12 cellular contexts compared by ENCODE assay signal in the genomic region with DNA sequence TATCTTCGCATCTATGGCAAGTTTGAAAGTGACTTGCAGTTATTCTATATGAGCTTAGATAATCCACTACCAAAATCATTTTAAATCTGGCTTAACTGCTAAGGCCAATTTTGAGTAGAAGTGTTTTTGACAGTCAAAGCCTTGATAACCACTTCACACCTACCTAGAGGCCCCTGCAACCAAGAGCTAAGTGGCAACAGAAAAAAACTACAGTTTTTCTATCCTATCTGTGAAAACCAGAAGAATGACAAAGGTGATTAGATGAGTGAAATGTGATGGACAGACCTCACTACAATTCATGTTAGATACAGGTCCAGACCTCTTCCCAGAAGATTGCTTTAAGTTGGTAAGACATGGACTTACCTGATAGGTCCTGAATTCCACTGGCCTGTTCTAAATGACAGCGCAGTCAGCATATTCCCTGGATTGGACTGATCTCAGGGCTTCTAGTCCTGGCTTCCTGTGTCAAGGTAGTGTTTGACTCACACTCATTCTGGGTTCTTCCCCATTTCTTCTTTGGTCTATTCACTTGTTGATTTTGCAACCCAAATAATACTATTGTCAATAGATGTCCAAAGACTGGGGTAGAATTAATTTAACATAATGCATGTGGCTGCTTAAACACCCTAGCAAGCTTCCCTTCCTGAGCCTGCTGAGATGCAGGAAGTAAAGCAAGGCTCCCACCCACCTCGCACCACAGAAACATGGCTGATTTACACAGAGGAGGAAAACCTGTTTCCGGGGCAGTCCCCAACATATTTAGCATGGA.
DNase-seq lines count a peak whose midpoint lies in the region; ATAC-seq and TF ChIP-seq lines count a peak whose summit lies in the region.
"Had no signal": no experiment of that assay in that cellular context is flagged by ENCODE, and none has a peak within 500 bp of the region (broad histone marks: within the 10 kb centered on the region; RNA-seq: fewer than 3 reads in every experiment).

No MANE protein-coding gene starts in this region.

- H3K4me2 ChIP-seq in neuronal stem cell (ENCODE audit: insufficient read depth, low read length, poor library complexity, severe bottlenecking) = no peak overlapping the region

- no peak overlapping the region for H3K9ac ChIP-seq in neuronal stem cell (ENCODE audit: low read depth, low read length, poor library complexity)

- H3K27ac ChIP-seq in neuronal stem cell (replicated peaks; ENCODE audit: low read length) = no peak overlapping the region
- H3K27ac ChIP-seq: heart left ventricle, thyroid gland had no signal

- no peak for TF ChIP-seq CTCF in mesothelial cell of epicardium (IDR thresholded peaks at IDR 0.05; ENCODE audit: unreplicated experiment)
- no peak for TF ChIP-seq CTCF in GM20000 (IDR thresholded peaks at IDR 0.05; ENCODE audit: extremely low read depth, missing control alignments)

- no peaks in the 10 kb centered on the region for H3K9me3 ChIP-seq in neuronal stem cell (replicated peaks in 1 of 2; ENCODE audit: control insufficient read depth in 2 of 2, insufficient read depth in 1 of 2, low read depth in 1 of 2, low read length in 2 of 2)
- H3K9me3 ChIP-seq: heart left ventricle, thyroid gland had no signal

- no peak overlapping the region for H3K4me3 Mint-ChIP-seq in mesothelial cell of epicardium

- no peak overlapping the region for H3K27ac Mint-ChIP-seq in mesothelial cell of epicardium

- no peak overlapping the region for H3K18ac ChIP-seq in neuronal stem cell (ENCODE audit: low read length)

- H3K36me3 ChIP-seq in neuronal stem cell (replicated peaks in 1 of 2; ENCODE audit: control insufficient read depth in 2 of 2, insufficient read depth in 2 of 2, low read length in 2 of 2) = no peaks in the 10 kb centered on the region
- H3K36me3 ChIP-seq: heart left ventricle, thyroid gland had no signal

- ATAC-seq in GM18502 (IDR thresholded peaks at IDR 0.05; ENCODE audit: poor library complexity, unreplicated experiment) = peak; percentile 46
- ATAC-seq in HG03039 (IDR thresholded peaks at IDR 0.05; ENCODE audit: unreplicated experiment) = peak; percentile 45

- H3K27me3 Mint-ChIP-seq in mesothelial cell of epicardium (ENCODE audit: low read depth) = no peaks in the 10 kb centered on the region

- H2BK120ac ChIP-seq in neuronal stem cell (ENCODE audit: low read depth, low read length) = no peak overlapping the region

- H3K27me3 ChIP-seq in neuronal stem cell (ENCODE audit: control insufficient read depth in 3 of 3, insufficient read depth in 3 of 3, low read depth in 1 of 3, low read length in 3 of 3) = no peaks in the 10 kb centered on the region
- H3K27me3 ChIP-seq: heart left ventricle, thyroid gland had no signal

- no peak overlapping the region for H3K4me3 ChIP-seq in neuronal stem cell (ENCODE audit: low read length in 2 of 2)
- H3K4me3 ChIP-seq: heart left ventricle, thyroid gland had no signal

- H2AK5ac ChIP-seq in neuronal stem cell (ENCODE audit: low read depth, low read length) = no peak overlapping the region

- H2BK15ac ChIP-seq in neuronal stem cell (ENCODE audit: low read length) = no peak overlapping the region

- no peaks in the 10 kb centered on the region for H3K36me3 Mint-ChIP-seq in mesothelial cell of epicardium

- H3K23ac ChIP-seq in neuronal stem cell (ENCODE audit: low read depth, low read length, poor library complexity) = no peak overlapping the region

- WGBS in neuronal stem cell (ENCODE audit: extremely low coverage in 2 of 2, insufficient read length in 2 of 2, insufficient replicate concordance in 1 of 2), 2 donors = no CpG with 5 or more reads among the region's 4 CpGs

- peak overlapping the region; percentile 12 for H2AFZ ChIP-seq in neuronal stem cell (ENCODE audit: low read length)

- no peak overlapping the region for H2BK12ac ChIP-seq in neuronal stem cell (ENCODE audit: low read length)

- no peak overlapping the region for H3K14ac ChIP-seq in neuronal stem cell (ENCODE audit: low read length)

- H3K4ac ChIP-seq in neuronal stem cell (ENCODE audit: low read length) = no peak overlapping the region

- H2BK5ac ChIP-seq in neuronal stem cell (ENCODE audit: low read length) = no peak overlapping the region

- DNase-seq in activated CD8-positive, alpha-beta memory T cell treated with anti-CD3 and anti-CD28 coated beads, Interleukin-2, amount 50 U/mL, for 24 hours (ENCODE audit: extremely low read depth) = peak; percentile 5
- no peak for DNase-seq in neuronal stem cell (ENCODE audit: low spot score)
- no peak for DNase-seq in mesothelial cell of epicardium (ENCODE audit: low spot score in 2 of 2, unreplicated experiment in 2 of 2)
- no peak for DNase-seq in GM20000 (ENCODE audit: low spot score)
- no peak for DNase-seq in EL
- DNase-seq in SIG-M5 (lab: John Stamatoyannopoulos, UW) = no peak
- DNase-seq: heart left ventricle, Karpas-422, retina, thyroid gland had no signal

- H3K4me1 Mint-ChIP-seq in mesothelial cell of epicardium = peaks cover 15% of the 10 kb centered on the region

- H3K79me1 ChIP-seq in neuronal stem cell (ENCODE audit: low read depth, low read length) = no peaks in the 10 kb centered on the region

- H4K91ac ChIP-seq in neuronal stem cell (ENCODE audit: low read depth, low read length, poor library complexity) = no peak overlapping the region

- peaks cover 6% of the 10 kb centered on the region for H3K9me3 Mint-ChIP-seq in mesothelial cell of epicardium

- peaks cover 2 to 3% of the 10 kb centered on the region in 2 donors for H3K4me1 ChIP-seq in neuronal stem cell (ENCODE audit: control insufficient read depth in 2 of 2, insufficient read depth in 1 of 2, low read depth in 1 of 2, low read length in 2 of 2)

- H4K8ac ChIP-seq in neuronal stem cell (ENCODE audit: low read depth, low read length) = no peak overlapping the region
